ENCODE assay signal across 9 cellular contexts in genomic region chr19:58385313-58386165, GRCh38. TPM values are rescaled to one million over a fixed set of nuclear protein-coding genes. Genes with fewer than 3 reads are reported as not detected.
A peak's percentile ranks its signal among the peaks of the same experiment; 100 is the strongest.
DNase-seq lines count a peak whose midpoint lies in the region; ATAC-seq and TF ChIP-seq lines count a peak whose summit lies in the region.
"Had no signal": no experiment of that assay in that cellular context is flagged by ENCODE, and none has a peak within 500 bp of the region (broad histone marks: within the 10 kb centered on the region; RNA-seq: fewer than 3 reads in every experiment).

No MANE protein-coding gene starts in this region.

- WGBS in smooth muscle cell (ENCODE audit: low lambda C conversion rate), result 84% methylated on average over 16 of the region's 16 CpGs

- H2AFZ ChIP-seq in smooth muscle cell (ENCODE audit: low read depth), result peak overlapping the region; percentile 81

- H3K9ac ChIP-seq in smooth muscle cell (ENCODE audit: low read depth), result peak overlapping the region; percentile 88

- no peak for TF ChIP-seq CTCF in activated CD8-positive, alpha-beta T cell treated with anti-CD3 and anti-CD28 coated beads for 36 hours (IDR thresholded peaks at IDR 0.05)
- no peak for TF ChIP-seq CTCF in smooth muscle cell (IDR thresholded peaks at IDR 0.05; ENCODE audit: borderline replicate concordance, insufficient read depth, poor library complexity, severe bottlenecking)

- H3K4me3 Mint-ChIP-seq in activated CD8-positive, alpha-beta T cell treated with anti-CD3 and anti-CD28 coated beads for 36 hours, result peak overlapping the region; percentile 97

- H3K36me3 Mint-ChIP-seq in activated CD8-positive, alpha-beta T cell treated with anti-CD3 and anti-CD28 coated beads for 36 hours (ENCODE audit: low read depth), result peaks cover 31% of the 10 kb centered on the region

- no peaks in the 10 kb centered on the region for H3K27me3 Mint-ChIP-seq in activated CD8-positive, alpha-beta T cell treated with anti-CD3 and anti-CD28 coated beads for 36 hours

- H3K9me3 Mint-ChIP-seq in activated CD8-positive, alpha-beta T cell treated with anti-CD3 and anti-CD28 coated beads for 36 hours, result no peaks in the 10 kb centered on the region

- POLR2A ChIA-PET in activated CD8-positive, alpha-beta T cell treated with anti-CD3 and anti-CD28 coated beads for 36 hours (lab: Charles Lee), result interaction anchor here (0.6 to 5.0 kb wide), 7 partner anchors 12 to 156 kb away, joined by 3 to 45 read pairs (median 4); partner anchors contain the start of genes RNF225 and ZBTB45

- peak; percentile 37 for TF ChIP-seq POLR2A in GM18526 (IDR thresholded peaks at IDR 0.05; ENCODE audit: extremely low read depth, insufficient read length)

- peaks cover 29% of the 10 kb centered on the region for H3K4me1 Mint-ChIP-seq in activated CD8-positive, alpha-beta T cell treated with anti-CD3 and anti-CD28 coated beads for 36 hours (ENCODE audit: low read depth)

- no peaks in the 10 kb centered on the region for H3F3A ChIP-seq in smooth muscle cell (ENCODE audit: low read depth)

- CTCF ChIA-PET in activated CD8-positive, alpha-beta T cell treated with anti-CD3 and anti-CD28 coated beads for 36 hours (lab: Charles Lee), result no interaction called here

- no peaks in the 10 kb centered on the region for H3K27me3 ChIP-seq in smooth muscle cell (ENCODE audit: low read depth)

- H3K27ac ChIP-seq in smooth muscle cell (ENCODE audit: low read depth), result peak overlapping the region; percentile 91

- H3K79me2 ChIP-seq in smooth muscle cell (ENCODE audit: low read depth), result peaks cover 46% of the 10 kb centered on the region

- intact Hi-C loops in activated CD8-positive, alpha-beta T cell treated with anti-CD3 and anti-CD28 coated beads for 36 hours (cut with micrococcal nuclease), result loop anchor here (5.0 kb wide), 1 partner anchor 78 kb away; the partner anchor contains the start of gene ERVK3-1
- intact Hi-C loops in left ventricle myocardium superior (cut with micrococcal nuclease), result no loop called here

- H3K4me1 ChIP-seq in smooth muscle cell (ENCODE audit: low read depth), result peaks cover 20% of the 10 kb centered on the region

- no peaks in the 10 kb centered on the region for H3K9me3 ChIP-seq in smooth muscle cell (replicated peaks; ENCODE audit: low read depth)

- peaks cover 31% of the 10 kb centered on the region for H4K20me1 ChIP-seq in smooth muscle cell (ENCODE audit: low read depth)

- peak; percentile 52 for DNase-seq in activated CD8-positive, alpha-beta T cell treated with anti-CD3 and anti-CD28 coated beads for 36 hours
- DNase-seq in left ventricle myocardium superior (peak; percentile 28), smooth muscle cell (lab: John Stamatoyannopoulos, UW; ENCODE audit: unreplicated experiment) (no peak), RPMI8226 (no peak), OCI-M1 (lab: John Stamatoyannopoulos, UW) (no peak)

- H3K4me2 ChIP-seq in smooth muscle cell, result peak overlapping the region; percentile 99

- peak overlapping the region; percentile 68 for H3K4me3 ChIP-seq in smooth muscle cell

- peak overlapping the region; percentile 98 for H3K27ac Mint-ChIP-seq in activated CD8-positive, alpha-beta T cell treated with anti-CD3 and anti-CD28 coated beads for 36 hours

- no peaks in the 10 kb centered on the region for H3K36me3 ChIP-seq in smooth muscle cell (ENCODE audit: low read depth)

- ATAC-seq in activated CD8-positive, alpha-beta T cell treated with anti-CD3 and anti-CD28 coated beads for 36 hours, result no peak
- no peak for ATAC-seq in left ventricle myocardium superior
- no peak for ATAC-seq in HG02678 (IDR thresholded peaks at IDR 0.05; ENCODE audit: unreplicated experiment)
- no peak for ATAC-seq in HG03439 (IDR thresholded peaks at IDR 0.05; ENCODE audit: unreplicated experiment)

RNA-seq across cellular contexts. Expression of gene RPS5, which starts 1.5 kb away (rescaled TPM):
- total RNA-seq in activated CD8-positive, alpha-beta T cell treated with anti-CD3 and anti-CD28 coated beads for 36 hours, result 1,000 to 10,000 TPM; 1,906 to 1,936 TPM
- total RNA-seq in left ventricle myocardium superior, result 483 TPM
- 1,602 and 1,773 TPM in 2 replicates for total RNA-seq in smooth muscle cell
- polyA plus RNA-seq in smooth muscle cell, result 650 and 684 TPM in 2 replicates

RNA-seq across cellular contexts. Expression of gene ZNF837, which starts 4.7 kb away (rescaled TPM):
- 1 to 10 TPM; 1.5 to 1.6 TPM for total RNA-seq in activated CD8-positive, alpha-beta T cell treated with anti-CD3 and anti-CD28 coated beads for 36 hours
- total RNA-seq in left ventricle myocardium superior, result 0.37 TPM
- 4.4 and 5.9 TPM in 2 replicates for total RNA-seq in smooth muscle cell
- 7.8 and 8.4 TPM in 2 replicates for polyA plus RNA-seq in smooth muscle cell

RNA-seq across cellular contexts. Expression of gene RNF225, which starts 9.9 kb away (rescaled TPM):
- total RNA-seq in activated CD8-positive, alpha-beta T cell treated with anti-CD3 and anti-CD28 coated beads for 36 hours, result 1 to 10 TPM in 1 of 2 experiments, under 1 TPM in 1; 0.81 to 1.1 TPM
- total RNA-seq in left ventricle myocardium superior, result not detected
- not detected in 2 replicates for total RNA-seq in smooth muscle cell
- polyA plus RNA-seq in smooth muscle cell, result 0.96 and 2.2 TPM in 2 replicates
- total RNA-seq: SK-MEL-5 had no signal

RNA-seq across cellular contexts. Expression of gene ZNF584, which starts 22.9 kb away (rescaled TPM):
- 10 to 100 TPM; 12.0 to 14.3 TPM for total RNA-seq in activated CD8-positive, alpha-beta T cell treated with anti-CD3 and anti-CD28 coated beads for 36 hours
- total RNA-seq in left ventricle myocardium superior (17.8 TPM), smooth muscle cell (5.0 and 16.9 TPM in 2 replicates)
- polyA plus RNA-seq in smooth muscle cell, result 9.1 and 12.7 TPM in 2 replicates

RNA-seq across cellular contexts. Expression of gene ZNF497, which starts 23.0 kb away (rescaled TPM):
- total RNA-seq in activated CD8-positive, alpha-beta T cell treated with anti-CD3 and anti-CD28 coated beads for 36 hours, result 1 to 10 TPM; 1.3 to 1.6 TPM
- total RNA-seq in left ventricle myocardium superior (0.55 TPM), smooth muscle cell (0.58 and 1.3 TPM in 2 replicates)
- polyA plus RNA-seq in smooth muscle cell, result 4.6 and 6.1 TPM in 2 replicates

Comparison
In these comparisons a context has a peak if more than half of its experiments do, and no peak if none do; other contexts are left out.
1. DNase-seq: peak in activated CD8-positive, alpha-beta T cell treated with anti-CD3 and anti-CD28 coated beads for 36 hours (single experiment) and left ventricle myocardium superior (single experiment); none in smooth muscle cell (single experiment), RPMI8226 (single experiment) and OCI-M1 (single experiment).